Comparison of ENCODE assay signal across 8 cellular contexts in the genomic region with DNA sequence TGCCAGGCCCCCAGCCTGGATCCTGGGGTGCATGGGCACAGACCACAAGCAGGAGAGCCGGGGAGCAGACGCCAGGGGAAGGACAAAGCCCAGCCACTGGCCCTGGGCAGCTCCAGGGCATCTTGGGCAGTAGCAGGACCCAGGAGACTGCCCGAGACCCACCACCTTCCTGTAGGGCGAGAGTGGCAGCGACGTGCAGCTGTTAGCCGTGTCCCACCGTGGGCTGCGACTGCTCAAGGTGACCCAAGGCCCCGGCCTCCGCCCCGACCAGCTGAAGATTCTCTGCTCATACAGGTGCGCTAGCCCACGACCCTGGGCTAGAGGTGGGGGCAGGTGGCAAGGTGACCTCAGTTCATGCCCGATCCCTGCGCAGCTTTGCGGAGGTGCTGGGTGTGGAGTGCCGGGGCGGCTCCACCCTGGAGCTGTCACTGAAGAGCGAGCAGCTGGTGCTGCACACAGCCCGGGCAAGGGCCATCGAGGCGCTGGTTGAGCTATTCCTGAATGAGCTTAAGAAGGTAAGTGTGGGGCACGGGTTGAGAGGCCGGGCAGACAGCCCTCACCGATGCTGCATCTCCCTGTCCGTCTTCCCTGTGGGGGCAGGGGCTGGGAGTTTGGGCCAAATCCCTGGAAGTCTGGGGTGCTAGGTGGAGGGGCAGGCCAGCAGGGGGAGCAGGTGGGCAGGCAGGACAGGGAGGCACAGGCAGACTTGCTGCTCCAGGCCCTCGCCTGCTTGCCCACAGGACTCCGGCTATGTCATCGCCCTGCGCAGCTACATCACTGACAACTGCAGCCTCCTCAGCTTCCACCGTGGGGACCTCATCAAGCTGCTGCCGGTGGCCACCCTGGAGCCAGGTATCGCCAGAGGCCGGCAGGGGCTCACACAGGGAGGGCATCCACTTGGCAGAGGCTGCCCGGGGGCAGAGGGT. TPM values are rescaled to one million over a fixed set of nuclear protein-coding genes. Genes with fewer than 3 reads are reported as not detected.
DNase-seq lines count a peak whose midpoint lies in the region; ATAC-seq, FAIRE-seq and TF ChIP-seq lines count a peak whose summit lies in the region.

No MANE protein-coding gene starts in this region.

- DNase-seq in left ventricle myocardium inferior, result peak; percentile 21
- DNase-seq in Right ventricle myocardium inferior (ENCODE audit: missing footprints), result no peak
- DNase-seq in NCI-H146 treated with DMSO at 0.1 percent for 48 hours (lab: John Stamatoyannopoulos, UW; ENCODE audit: unreplicated experiment), result peak; percentile 33
- peak; percentile 67 to 81 (median 75) for DNase-seq in K562 (ENCODE audit: extremely low read depth in 1 of 4, low spot score in 3 of 4)
- DNase-seq in nephron progenitor cell, result peak; percentile 82

- H4K20me1 ChIP-seq in K562 (replicated peaks; ENCODE audit: control insufficient read depth, insufficient read depth, low read length), result peaks cover 17% of the 10 kb centered on the region

- in situ Hi-C loops in K562 (cut with MboI), result loop anchor here (5.0 kb wide), 1 partner anchor 128 kb away; no protein-coding TSS in a partner anchor

- no peaks in the 10 kb centered on the region for H3K36me3 Mint-ChIP-seq in nephron progenitor cell (ENCODE audit: low read depth)

- TF ChIP-seq POLR2A in K562 (conservative IDR thresholded peaks at IDR 0.05), result no peak

- TF ChIP-seq CTCF in left ventricle myocardium inferior (IDR thresholded peaks at IDR 0.05; ENCODE audit: borderline replicate concordance) (peak; percentile 51), K562 (IDR thresholded peaks at IDR 0.05 in 2 of 3, conservative IDR thresholded peaks at IDR 0.05 in 1 of 3; ENCODE audit: insufficient read depth in 2 of 3, low read depth in 1 of 3, low read length in 3 of 3) (peak; percentile 65 to 79 (median 74)), nephron progenitor cell (IDR thresholded peaks at IDR 0.05) (peak; percentile 67)

- H3K36me3 ChIP-seq in left ventricle myocardium inferior (peaks cover 66% of the 10 kb centered on the region), K562 (ENCODE audit: control insufficient read depth, insufficient read depth, low read length) (no peaks in the 10 kb centered on the region)

- H3K4me1 ChIP-seq in left ventricle myocardium inferior, result no peaks in the 10 kb centered on the region
- peaks cover 0 to 74% of the 10 kb centered on the region in 2 experiments; a peak in 3 of 5 replicates for H3K4me1 ChIP-seq in K562 (replicated peaks in 1 of 2; ENCODE audit: control insufficient read depth in 2 of 2, insufficient read depth in 2 of 2, low read length in 2 of 2)

- no peaks in the 10 kb centered on the region for H3K9me3 Mint-ChIP-seq in nephron progenitor cell

- ATAC-seq in Right ventricle myocardium inferior (no peak), K562 (peak; percentile 71), HG03196 (IDR thresholded peaks at IDR 0.05; ENCODE audit: unreplicated experiment) (no peak), GM18909 (IDR thresholded peaks at IDR 0.05; ENCODE audit: poor library complexity, unreplicated experiment) (no peak), HG02840 (IDR thresholded peaks at IDR 0.05; ENCODE audit: low FRiP score, unreplicated experiment) (no peak)

- H3K4me2 ChIP-seq in K562 (ENCODE audit: insufficient read depth, low read length), result no peak overlapping the region

- peak; percentile 65 for FAIRE-seq in K562 (lab: Jason Lieb, UNC)

- no peak for TF ChIP-seq EP300 in K562 (IDR thresholded peaks at IDR 0.05; ENCODE audit: low read length)

- H3K27me3 ChIP-seq in left ventricle myocardium inferior (ENCODE audit: low read depth) (no peaks in the 10 kb centered on the region), K562 (ENCODE audit: control insufficient read depth in 2 of 2, insufficient read depth in 2 of 2, low read length in 2 of 2) (peaks cover 4 to 61% of the 10 kb centered on the region in 2 experiments; a peak in 3 of 5 replicates)

- no peaks in the 10 kb centered on the region for H3K79me2 ChIP-seq in K562 (ENCODE audit: control insufficient read depth, insufficient read depth, low read length)

- CTCF ChIA-PET in K562 (lab: Yijun Ruan, JAX; ENCODE audit: low intra/inter-chr PET ratio), result interaction anchor here (0.7 to 2.3 kb wide), 4 partner anchors 103 to 130 kb away, joined by 3 to 9 read pairs (median 4); a partner anchor contains a TSS

- no peak overlapping the region for H3K4me3 Mint-ChIP-seq in nephron progenitor cell

- POLR2A ChIA-PET in K562 (lab: Yijun Ruan, JAX), result interaction anchor here (0.6 to 1.4 kb wide), 6 partner anchors 12 to 158 kb away, joined by 3 to 4 read pairs (median 4); no protein-coding TSS in a partner anchor

- peaks cover 13% of the 10 kb centered on the region for H3K4me1 Mint-ChIP-seq in nephron progenitor cell

- intact Hi-C loops in left ventricle myocardium inferior (cut with micrococcal nuclease), result no loop called here
- intact Hi-C loops in Right ventricle myocardium inferior (cut with DNase I), result no loop called here
- intact Hi-C loops in K562 (cut with micrococcal nuclease), result loop anchor here (10.0 kb wide), 1 partner anchor 195 kb away; no protein-coding TSS in a partner anchor

- peaks cover 3% of the 10 kb centered on the region for H3K27me3 Mint-ChIP-seq in nephron progenitor cell (ENCODE audit: low read depth, poor library complexity)

- no TSS peak for BruUV-seq in K562 (replicated peaks; lab: Mats Ljungman, UMichigan)

- H3K4me3 ChIP-seq in left ventricle myocardium inferior (no peak overlapping the region), K562 (no peak overlapping the region)

- 14% methylated on average over 34 of the region's 36 CpGs for WGBS in K562 (ENCODE audit: insufficient coverage, low coverage, missing lambda C conversion rate)

- H2AFZ ChIP-seq in K562 (ENCODE audit: low read depth, low read length), result no peak overlapping the region

- H3K9me3 ChIP-seq in left ventricle myocardium inferior (replicated peaks), result no peaks in the 10 kb centered on the region
- H3K9me3 ChIP-seq in K562 (replicated peaks; ENCODE audit: control insufficient read depth, insufficient read depth, low read depth, low read length), result no peaks in the 10 kb centered on the region

- H3K27ac ChIP-seq in left ventricle myocardium inferior (replicated peaks) (no peak overlapping the region), K562 (ENCODE audit: extremely low read depth, low read depth, low read length) (no peak overlapping the region)

- peak overlapping the region in 1 of 2 experiments; percentile 68; a peak in 2 of 4 replicates for H3K9ac ChIP-seq in K562 (ENCODE audit: insufficient read depth in 1 of 2, low read depth in 2 of 2, low read length in 2 of 2)

- H3K9me1 ChIP-seq in K562 (ENCODE audit: control insufficient read depth, insufficient read depth, low read length), result no peaks in the 10 kb centered on the region

- peak in 1 of 2 experiments; percentile 58; a peak in 2 of 4 replicates for TF ChIP-seq RAD21 in K562 (CRISPR knock-in tag; conservative IDR thresholded peaks at IDR 0.05 in 1 of 2, IDR thresholded peaks at IDR 0.05 in 1 of 2)

- H3K27ac Mint-ChIP-seq in nephron progenitor cell, result no peak overlapping the region

RNA-seq across cellular contexts. Expression of a gene that starts 13.5 kb away (rescaled TPM):
- total RNA-seq in left ventricle myocardium inferior, result 14.0 TPM
- 11.4 TPM for total RNA-seq in Right ventricle myocardium inferior
- 0.16 TPM in 1 of 2 replicates, not detected in the other for total RNA-seq in K562 (2011; cell fraction: chromatin; rRNA removed; ENCODE audit: low replicate concordance)
- total RNA-seq in K562 (2011; cell fraction: nucleolus; rRNA removed), result 0.13 TPM in 1 of 2 replicates, not detected in the other
- not detected in 2 replicates for total RNA-seq in K562 (2011; cell fraction: nucleoplasm; rRNA removed)
- not detected in 2 replicates for total RNA-seq in K562 (2014; rRNA removed)
- total RNA-seq in K562 (2014; rRNA removed; fragmentation: Illumina TruSeq; extraction: Trizol), result not detected in 2 replicates
- total RNA-seq in K562 (2015; rRNA removed; fragmentation: Illumina TruSeq; extraction: Trizol), result not detected in 2 replicates
- not detected in 2 replicates for total RNA-seq in K562 (2021)
- not detected in 2 replicates for polyA plus RNA-seq in K562 (2011; rRNA removed)
- polyA plus RNA-seq in K562 (2011; cell fraction: cytosol; rRNA removed), result 0.04 TPM in 1 of 2 replicates, not detected in the other
- not detected in 2 replicates for polyA plus RNA-seq in K562 (2011; cell fraction: nucleus; rRNA removed)
- polyA plus RNA-seq in K562 (2012), result 0.14 and 0.17 TPM in 2 replicates
- not detected in 2 replicates for polyA plus RNA-seq in K562 (2014; fragmentation: Illumina TruSeq; extraction: Trizol)
- not detected for polyA plus RNA-seq in K562 (2014; fragmentation: Nextera tagmentation; extraction: Ambion mirVana)
- 0.08 TPM in 1 of 2 replicates, not detected in the other for polyA plus RNA-seq in K562 (2014; rRNA removed)
- not detected in 2 replicates for polyA minus RNA-seq in K562 (2011; rRNA and poly(A)+ RNA removed)
- not detected in 2 replicates for polyA minus RNA-seq in K562 (2011; cell fraction: cytosol; rRNA and poly(A)+ RNA removed)
- polyA minus RNA-seq in K562 (2011; cell fraction: nucleus; rRNA and poly(A)+ RNA removed), result not detected in 2 replicates

RNA-seq across cellular contexts. Expression of a gene that starts 32.2 kb away (rescaled TPM):
- total RNA-seq in left ventricle myocardium inferior (43.0 TPM), Right ventricle myocardium inferior (43.7 TPM), K562 (2014; rRNA removed) (0.05 and 0.24 TPM in 2 replicates), K562 (2014; rRNA removed; fragmentation: Illumina TruSeq; extraction: Trizol) (1.2 TPM in 1 of 2 replicates, not detected in the other), K562 (2015; rRNA removed; fragmentation: Illumina TruSeq; extraction: Trizol) (0.83 TPM in 2 replicates), K562 (2021) (1.5 and 3.1 TPM in 2 replicates)
- 8.9 and 39.4 TPM in 2 replicates for total RNA-seq in K562 (2011; cell fraction: chromatin; rRNA removed; ENCODE audit: low replicate concordance)
- total RNA-seq in K562 (2011; cell fraction: nucleolus; rRNA removed), result 22.5 and 24.7 TPM in 2 replicates
- total RNA-seq in K562 (2011; cell fraction: nucleoplasm; rRNA removed), result 11.1 and 14.7 TPM in 2 replicates
- polyA plus RNA-seq in K562 (2011; rRNA removed) (0.82 and 1.2 TPM in 2 replicates), K562 (2014; fragmentation: Illumina TruSeq; extraction: Trizol) (0.12 and 0.76 TPM in 2 replicates), K562 (2014; fragmentation: Nextera tagmentation; extraction: Ambion mirVana) (not detected), K562 (2014; rRNA removed) (0.98 and 1.5 TPM in 2 replicates)
- polyA plus RNA-seq in K562 (2011; cell fraction: cytosol; rRNA removed), result 0.39 and 0.49 TPM in 2 replicates
- 15.0 and 17.9 TPM in 2 replicates for polyA plus RNA-seq in K562 (2011; cell fraction: nucleus; rRNA removed)
- polyA plus RNA-seq in K562 (2012), result 1.2 and 10.8 TPM in 2 replicates
- 0.70 and 1.0 TPM in 2 replicates for polyA minus RNA-seq in K562 (2011; rRNA and poly(A)+ RNA removed)
- not detected in 2 replicates for polyA minus RNA-seq in K562 (2011; cell fraction: cytosol; rRNA and poly(A)+ RNA removed)
- polyA minus RNA-seq in K562 (2011; cell fraction: nucleus; rRNA and poly(A)+ RNA removed), result 7.7 and 8.5 TPM in 2 replicates

RNA-seq across cellular contexts. Expression of a gene that starts 47.2 kb away (rescaled TPM):
- total RNA-seq in left ventricle myocardium inferior, result 17.3 TPM
- total RNA-seq in Right ventricle myocardium inferior, result 15.9 TPM
- 97.0 and 197 TPM in 2 replicates for total RNA-seq in K562 (2011; cell fraction: chromatin; rRNA removed; ENCODE audit: low replicate concordance)
- 104 and 108 TPM in 2 replicates for total RNA-seq in K562 (2011; cell fraction: nucleolus; rRNA removed)
- 77.7 and 81.3 TPM in 2 replicates for total RNA-seq in K562 (2011; cell fraction: nucleoplasm; rRNA removed)
- total RNA-seq in K562 (2014; rRNA removed), result 25.2 and 26.8 TPM in 2 replicates
- total RNA-seq in K562 (2014; rRNA removed; fragmentation: Illumina TruSeq; extraction: Trizol), result 12.3 and 14.5 TPM in 2 replicates
- total RNA-seq in K562 (2015; rRNA removed; fragmentation: Illumina TruSeq; extraction: Trizol), result 15.2 and 15.9 TPM in 2 replicates
- 34.8 and 35.7 TPM in 2 replicates for total RNA-seq in K562 (2021)
- polyA plus RNA-seq in K562 (2011; rRNA removed), result 16.4 and 20.4 TPM in 2 replicates
- 10.3 and 14.7 TPM in 2 replicates for polyA plus RNA-seq in K562 (2011; cell fraction: cytosol; rRNA removed)
- polyA plus RNA-seq in K562 (2011; cell fraction: nucleus; rRNA removed), result 132 and 169 TPM in 2 replicates
- polyA plus RNA-seq in K562 (2012), result 19.7 and 37.0 TPM in 2 replicates
- 23.1 and 27.9 TPM in 2 replicates for polyA plus RNA-seq in K562 (2014; fragmentation: Illumina TruSeq; extraction: Trizol)
- polyA plus RNA-seq in K562 (2014; fragmentation: Nextera tagmentation; extraction: Ambion mirVana), result 1 to 10 TPM; 4.1 to 5.8 TPM
- polyA plus RNA-seq in K562 (2014; rRNA removed), result 23.1 and 27.1 TPM in 2 replicates
- polyA minus RNA-seq in K562 (2011; rRNA and poly(A)+ RNA removed), result 20.8 and 22.5 TPM in 2 replicates
- 11.2 and 20.5 TPM in 2 replicates for polyA minus RNA-seq in K562 (2011; cell fraction: cytosol; rRNA and poly(A)+ RNA removed)
- polyA minus RNA-seq in K562 (2011; cell fraction: nucleus; rRNA and poly(A)+ RNA removed), result 31.6 and 42.1 TPM in 2 replicates

RNA-seq across cellular contexts. Expression of a gene that starts 47.4 kb away (rescaled TPM):
- total RNA-seq in left ventricle myocardium inferior, result 47.2 TPM
- 47.4 TPM for total RNA-seq in Right ventricle myocardium inferior
- total RNA-seq in K562 (2011; cell fraction: chromatin; rRNA removed; ENCODE audit: low replicate concordance), result 143 and 213 TPM in 2 replicates
- total RNA-seq in K562 (2011; cell fraction: nucleolus; rRNA removed), result 100 and 111 TPM in 2 replicates
- 123 and 149 TPM in 2 replicates for total RNA-seq in K562 (2011; cell fraction: nucleoplasm; rRNA removed)
- total RNA-seq in K562 (2014; rRNA removed), result 57.9 and 59.7 TPM in 2 replicates
- total RNA-seq in K562 (2014; rRNA removed; fragmentation: Illumina TruSeq; extraction: Trizol), result 45.3 and 51.8 TPM in 2 replicates
- 62.4 and 64.7 TPM in 2 replicates for total RNA-seq in K562 (2015; rRNA removed; fragmentation: Illumina TruSeq; extraction: Trizol)
- 60.6 and 71.7 TPM in 2 replicates for total RNA-seq in K562 (2021)
- polyA plus RNA-seq in K562 (2011; rRNA removed), result 69.3 and 70.7 TPM in 2 replicates
- 58.9 and 85.2 TPM in 2 replicates for polyA plus RNA-seq in K562 (2011; cell fraction: cytosol; rRNA removed)
- polyA plus RNA-seq in K562 (2011; cell fraction: nucleus; rRNA removed), result 164 and 209 TPM in 2 replicates
- polyA plus RNA-seq in K562 (2012), result 49.6 and 51.6 TPM in 2 replicates
- polyA plus RNA-seq in K562 (2014; fragmentation: Illumina TruSeq; extraction: Trizol), result 90.8 and 91.7 TPM in 2 replicates
- 100 to 1,000 TPM; 103 to 154 TPM for polyA plus RNA-seq in K562 (2014; fragmentation: Nextera tagmentation; extraction: Ambion mirVana)
- 67.8 and 86.4 TPM in 2 replicates for polyA plus RNA-seq in K562 (2014; rRNA removed)
- 49.7 and 52.3 TPM in 2 replicates for polyA minus RNA-seq in K562 (2011; rRNA and poly(A)+ RNA removed)
- 25.6 and 27.8 TPM in 2 replicates for polyA minus RNA-seq in K562 (2011; cell fraction: cytosol; rRNA and poly(A)+ RNA removed)
- polyA minus RNA-seq in K562 (2011; cell fraction: nucleus; rRNA and poly(A)+ RNA removed), result 44.7 and 59.0 TPM in 2 replicates

Comparison
In these comparisons a context has a peak if more than half of its experiments do, and no peak if none do; other contexts are left out.
1. RNA of a gene that starts 13.5 kb away (total RNA-seq): 14.0 TPM in left ventricle myocardium inferior (single experiment) and 11.4 TPM in Right ventricle myocardium inferior (single experiment); 0.13 to 0.16 TPM in K562; every median in the first group is over 10 times any median in the second.
2. Peak in every context shown above with its lines, with median percentiles within 50 percentile points of each other: CTCF ChIP-seq.